17 cellular contexts compared by ENCODE assay signal in the genomic region with DNA sequence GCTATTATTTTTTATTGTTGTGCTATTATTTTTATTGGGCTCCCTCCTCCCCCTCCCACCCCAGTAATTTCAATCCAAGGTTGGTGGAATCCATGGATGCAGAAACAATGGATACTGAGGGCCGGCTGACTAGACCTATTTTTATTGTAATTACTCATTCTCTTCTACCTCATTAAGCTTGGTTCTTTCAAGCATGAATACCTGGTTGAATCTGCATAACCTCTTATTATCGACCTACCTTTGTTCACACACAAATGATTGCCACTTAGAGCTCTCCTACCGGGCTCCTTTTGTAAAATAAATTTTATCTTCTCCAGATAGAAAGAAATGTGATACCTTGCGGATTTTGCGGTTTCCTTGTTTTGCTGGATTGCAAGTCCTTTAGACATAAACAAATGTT. TPM values are rescaled to one million over a fixed set of nuclear protein-coding genes. Genes with fewer than 3 reads are reported as not detected.
DNase-seq lines count a peak whose midpoint lies in the region; TF ChIP-seq lines count a peak whose summit lies in the region.
"Had no signal": no experiment of that assay in that cellular context is flagged by ENCODE, and none has a peak within 500 bp of the region (broad histone marks: within the 10 kb centered on the region; RNA-seq: fewer than 3 reads in every experiment).

No MANE protein-coding gene starts in this region.

- no peaks in the 10 kb centered on the region for H3K27me3 ChIP-seq in osteoblast (ENCODE audit: insufficient read depth, low read length)
- H3K27me3 ChIP-seq: upper lobe of right lung had no signal

- no peaks in the 10 kb centered on the region for H4K20me1 ChIP-seq in osteoblast (ENCODE audit: insufficient read depth, low read length)

- TF ChIP-seq CTCF in osteoblast (IDR thresholded peaks at IDR 0.05; ENCODE audit: extremely low read depth, low read depth, low read length) = no peak
- TF ChIP-seq CTCF in endothelial cell (IDR thresholded peaks at IDR 0.05; ENCODE audit: unreplicated experiment) = no peak
- TF ChIP-seq CTCF in Calu3 (IDR thresholded peaks at IDR 0.05; ENCODE audit: unreplicated experiment) = no peak

- H3K9me3 Mint-ChIP-seq in endothelial cell (ENCODE audit: unreplicated experiment) (no peaks in the 10 kb centered on the region), Calu3 (ENCODE audit: low read depth, unreplicated experiment) (no peaks in the 10 kb centered on the region)
- H3K9me3 Mint-ChIP-seq: activated CD4-positive, alpha-beta memory T cell treated with anti-CD3 and anti-CD28 coated beads, Interleukin-2, amount 10 ng/mL, durations not matched to agents 7 days and 5 days; CD14-positive monocyte had no signal

- peaks cover 5% of the 10 kb centered on the region for H3K79me2 ChIP-seq in osteoblast (ENCODE audit: insufficient read depth, low read length)

- H3K4me3 Mint-ChIP-seq in endothelial cell (ENCODE audit: unreplicated experiment) (no peak overlapping the region), Calu3 (ENCODE audit: low read depth, unreplicated experiment) (no peak overlapping the region)
- H3K4me3 Mint-ChIP-seq: activated CD4-positive, alpha-beta memory T cell treated with anti-CD3 and anti-CD28 coated beads, Interleukin-2, amount 10 ng/mL, durations not matched to agents 7 days and 5 days; CD14-positive monocyte had no signal

- peak overlapping the region; percentile 78 for H3K27ac ChIP-seq in angular gyrus (ENCODE audit: low read depth, low read length)
- peak overlapping the region; percentile 93 for H3K27ac ChIP-seq in osteoblast (ENCODE audit: low read depth, low read length)
- H3K27ac ChIP-seq: upper lobe of right lung had no signal

- no peaks in the 10 kb centered on the region for H3K9me3 ChIP-seq in osteoblast (ENCODE audit: low read depth, low read length)
- H3K9me3 ChIP-seq: upper lobe of right lung had no signal

- DNase-seq in DMS79 (lab: John Stamatoyannopoulos, UW) (peak; percentile 66), NCI-H146 (lab: John Stamatoyannopoulos, UW) (peak; percentile 77), osteoblast (ENCODE audit: insufficient read length, low spot score, missing footprints) (peak; percentile 34), endothelial cell (ENCODE audit: low spot score) (no peak), Calu3 (no peak)
- no peak for DNase-seq in activated CD4-positive, CD25-positive, alpha-beta regulatory T cell treated with anti-CD3 and anti-CD28 coated beads, Interleukin-2, amount 50 U/mL, for 72 hours
- no peak for DNase-seq in stimulated activated CD4-positive, alpha-beta T cell treated with anti-CD3 and anti-CD28 coated beads, Interleukin-15, amount 100 ng/mL, for 24 hours
- DNase-seq: activated CD4-positive, alpha-beta memory T cell treated with anti-CD3 and anti-CD28 coated beads, Interleukin-2, amount 10 ng/mL, durations not matched to agents 7 days and 5 days; effector memory CD4-positive, alpha-beta T cell; head of caudate nucleus; mammary epithelial cell; NCI-H524; SW 1271; upper lobe of right lung had no signal

- H3K27ac Mint-ChIP-seq in endothelial cell (ENCODE audit: unreplicated experiment) (no peak overlapping the region), Calu3 (ENCODE audit: unreplicated experiment) (no peak overlapping the region)
- H3K27ac Mint-ChIP-seq: activated CD4-positive, alpha-beta memory T cell treated with anti-CD3 and anti-CD28 coated beads, Interleukin-2, amount 10 ng/mL, durations not matched to agents 7 days and 5 days had no signal

- peaks cover 10% of the 10 kb centered on the region for H3K27me3 Mint-ChIP-seq in endothelial cell (ENCODE audit: unreplicated experiment)
- no peaks in the 10 kb centered on the region for H3K27me3 Mint-ChIP-seq in Calu3 (ENCODE audit: unreplicated experiment)
- H3K27me3 Mint-ChIP-seq: activated CD4-positive, alpha-beta memory T cell treated with anti-CD3 and anti-CD28 coated beads, Interleukin-2, amount 10 ng/mL, durations not matched to agents 7 days and 5 days had no signal

- no peak overlapping the region for H3K4me3 ChIP-seq in osteoblast (ENCODE audit: insufficient read depth, low read length)
- H3K4me3 ChIP-seq: K562, upper lobe of right lung had no signal

- no TSS peak for BruUV-seq in Calu3 (replicated peaks; lab: Mats Ljungman, UMichigan)

- intact Hi-C loops in Calu3 (cut with micrococcal nuclease; ENCODE audit: unreplicated experiment) = loop anchor here (5.0 kb wide), 2 partner anchors 414 to 614 kb away; no protein-coding TSS in a partner anchor

- H3K4me1 ChIP-seq in osteoblast (ENCODE audit: insufficient read depth, low read length) = peaks cover 65% of the 10 kb centered on the region

- no peak overlapping the region for H2AFZ ChIP-seq in osteoblast (ENCODE audit: low read length)

- peaks cover 65% of the 10 kb centered on the region for H3K4me1 Mint-ChIP-seq in endothelial cell (ENCODE audit: unreplicated experiment)
- peaks cover 9% of the 10 kb centered on the region for H3K4me1 Mint-ChIP-seq in Calu3 (ENCODE audit: low read depth, unreplicated experiment)

- no peak overlapping the region for H3K4me2 ChIP-seq in osteoblast (ENCODE audit: insufficient read depth, low read length)

- CTCF ChIA-PET in Calu3 (lab: Charles Lee) = no interaction called here

- no peaks in the 10 kb centered on the region for H3K36me3 ChIP-seq in osteoblast (ENCODE audit: insufficient read depth, low read length)
- H3K36me3 ChIP-seq: upper lobe of right lung had no signal

- H3K36me3 Mint-ChIP-seq in endothelial cell (ENCODE audit: low read depth, unreplicated experiment) (no peaks in the 10 kb centered on the region), Calu3 (ENCODE audit: insufficient read depth, unreplicated experiment) (no peaks in the 10 kb centered on the region)

RNA-seq across cellular contexts. Expression of a gene that starts 31.6 kb away (rescaled TPM):
- total RNA-seq in osteoblast (31.1 and 34.5 TPM in 2 replicates), endothelial cell (ENCODE audit: unreplicated experiment) (13.1 TPM), Calu3 (2022) (7.7 and 9.4 TPM in 2 replicates)

RNA-seq across cellular contexts. Expression of a gene that starts 31.8 kb away (rescaled TPM):
- total RNA-seq in osteoblast (31.5 and 34.7 TPM in 2 replicates), endothelial cell (ENCODE audit: unreplicated experiment) (17.5 TPM), Calu3 (2022) (19.6 and 21.4 TPM in 2 replicates)

Comparison
In these comparisons a context has a peak if more than half of its experiments do, and no peak if none do; other contexts are left out.
1. DNase-seq: peak in DMS79 (single experiment), NCI-H146 (single experiment) and osteoblast (single experiment); none in endothelial cell (single experiment), Calu3 (single experiment), activated CD4-positive, CD25-positive, alpha-beta regulatory T cell treated with anti-CD3 and anti-CD28 coated beads, Interleukin-2, amount 50 U/mL, for 72 hours (single experiment) and stimulated activated CD4-positive, alpha-beta T cell treated with anti-CD3 and anti-CD28 coated beads, Interleukin-15, amount 100 ng/mL, for 24 hours (single experiment).